24 cellular contexts compared by ENCODE assay signal in genomic region chr7:84877943-84878595, GRCh38.
"Had no signal": no experiment of that assay in that cellular context is flagged by ENCODE, and none has a peak within 500 bp of the region (broad histone marks: within the 10 kb centered on the region; RNA-seq: fewer than 3 reads in every experiment).

No MANE protein-coding gene starts in this region.

- DNase-seq: Karpas-422, KG1, MM.1S, NCI-H1048, NCI-H1105, NCI-H1417, NCI-H1436 treated with DMSO at 0.1 percent for 48 hours, NCI-H1694, NCI-H187 treated with DMSO at 0.1 percent for 48 hours, NCI-H2029 treated with DMSO at 0.1 percent for 48 hours, NCI-H226, NCI-H446, NCI-H510A, NCI-H524 treated with DMSO at 0.1 percent for 48 hours, NCI-H69, NCI-H774, Right ventricle myocardium superior, RPMI8226, SIG-M5 had no signal

- H3K9me3 ChIP-seq: SJSA1 had no signal

- H3K27ac ChIP-seq: HL-60, SJSA1, SK-N-MC had no signal

- H3K36me3 ChIP-seq: SJSA1 had no signal

- H3K27me3 ChIP-seq: SJSA1 had no signal

- H3K4me1 ChIP-seq: SJSA1 had no signal

- H3K4me3 ChIP-seq: SJSA1, SK-N-MC had no signal

- FAIRE-seq: HTR-8/SVneo, RCC 7860 had no signal
